ENCODE assay signal across 19 cellular contexts in genomic region chr5:12522116-12522515, GRCh38.
DNase-seq lines count a peak whose midpoint lies in the region; FAIRE-seq and TF ChIP-seq lines count a peak whose summit lies in the region.
"Had no signal": no experiment of that assay in that cellular context is flagged by ENCODE, and none has a peak within 500 bp of the region (broad histone marks: within the 10 kb centered on the region; RNA-seq: fewer than 3 reads in every experiment).

No MANE protein-coding gene starts in this region.

- no peaks in the 10 kb centered on the region for H3K27me3 ChIP-seq in bronchial epithelial cell (ENCODE audit: control insufficient read depth, insufficient read depth, low read length)
- H3K27me3 ChIP-seq: BLaER1 had no signal

- H3K36me3 ChIP-seq in bronchial epithelial cell (ENCODE audit: control insufficient read depth, insufficient read depth, low read length): no peaks in the 10 kb centered on the region
- H3K36me3 ChIP-seq: BLaER1 had no signal

- H3K4me3 ChIP-seq in bronchial epithelial cell (ENCODE audit: low read depth, low read length): no peak overlapping the region
- H3K4me3 ChIP-seq: BLaER1 had no signal

- no peak for TF ChIP-seq CTCF in bronchial epithelial cell (IDR thresholded peaks at IDR 0.05; ENCODE audit: insufficient read depth, low read length, severe bottlenecking)

- FAIRE-seq in bronchial epithelial cell (lab: Jason Lieb, UNC): no peak
- FAIRE-seq: A204.1, GM12892 had no signal

- DNase-seq in A172 (ENCODE audit: low spot score) (peak; percentile 44), HS-27A (ENCODE audit: low read depth) (peak; percentile 33), RKO (ENCODE audit: low spot score) (peak; percentile 15), bronchial epithelial cell (ENCODE audit: low read depth) (peak; percentile 34), kidney tubule cell (ENCODE audit: low spot score) (no peak), HCEC 1CT (no peak), NCI-H146 (lab: John Stamatoyannopoulos, UW) (no peak)
- no peak for DNase-seq in activated naive CD4-positive, alpha-beta T cell treated with anti-CD3 and anti-CD28 coated beads, Interleukin-2, amount 50 U/mL, for 16 hours
- DNase-seq: CD8-positive, alpha-beta T cell; H7; KBM-7; NCI-H1436 treated with DMSO at 0.1 percent for 48 hours; NCI-H2081; NCI-H510A; NCI-H774; SIG-M5 had no signal

Comparison
In these comparisons a context has a peak if more than half of its experiments do, and no peak if none do; other contexts are left out.
1. DNase-seq: peak in A172 (single experiment), HS-27A (single experiment), RKO (single experiment) and bronchial epithelial cell (single experiment); none in activated naive CD4-positive, alpha-beta T cell treated with anti-CD3 and anti-CD28 coated beads, Interleukin-2, amount 50 U/mL, for 16 hours (single experiment), kidney tubule cell (single experiment), HCEC 1CT (single experiment) and NCI-H146 (single experiment).